In the genomic region with DNA sequence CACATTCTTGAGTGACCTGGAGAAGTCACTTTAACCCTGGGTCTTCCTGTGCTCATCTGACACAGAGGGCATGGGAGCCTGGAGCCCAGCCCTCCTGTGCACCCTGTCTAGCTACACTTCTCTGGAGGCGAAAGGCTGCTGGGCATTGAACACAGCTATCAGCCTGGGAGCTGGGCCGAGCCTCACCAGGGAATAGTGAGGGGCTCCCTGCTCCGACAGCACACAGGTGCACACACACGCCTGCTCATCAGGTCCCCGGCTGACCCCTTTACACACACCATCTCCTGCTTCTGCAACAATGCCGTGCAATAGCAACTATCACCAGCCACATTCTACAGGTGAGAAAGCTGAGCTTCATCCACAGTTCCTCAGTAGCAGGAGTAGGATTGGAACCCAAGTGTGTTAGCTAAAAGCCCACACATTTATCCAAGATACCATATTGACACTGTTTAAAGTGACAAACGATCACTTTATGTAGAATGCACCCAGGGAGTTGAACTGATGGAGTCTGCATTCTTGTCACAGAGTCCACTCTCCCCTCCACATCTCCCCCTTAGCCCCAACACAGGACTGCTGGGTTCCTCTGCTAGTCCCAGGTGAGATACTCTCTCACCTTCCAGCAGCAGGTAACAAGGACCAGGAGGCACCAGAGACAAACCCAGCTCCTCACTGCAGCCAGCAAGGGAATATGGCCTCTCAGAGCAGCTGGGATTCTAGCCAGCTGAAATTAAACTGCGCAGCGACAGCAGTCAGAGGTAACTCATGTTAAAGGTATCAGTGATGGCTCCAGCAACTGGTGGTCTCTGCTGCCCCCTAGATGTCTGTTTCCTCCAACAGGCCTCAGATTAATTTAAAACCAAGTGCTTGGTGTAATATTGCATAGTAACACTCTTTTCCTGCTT, we compare ENCODE assay signal across 2 cellular contexts.
TF ChIP-seq lines count a peak whose summit lies in the region.

No MANE protein-coding gene starts in this region.

TF ChIP-seq in HCT116, 20 proteins besides CTCF, POLR2A, EP300 and RAD21:
- TF ChIP-seq ZNF274 (IDR thresholded peaks at IDR 0.05; ENCODE audit: low read depth, low read length), result no peak
- no peak for TF ChIP-seq ZBTB33 (IDR thresholded peaks at IDR 0.05; ENCODE audit: extremely low read depth, insufficient replicate concordance, low read length)
- TF ChIP-seq JUND (IDR thresholded peaks at IDR 0.05), result no peak
- TF ChIP-seq CBX3 (IDR thresholded peaks at IDR 0.05; ENCODE audit: low read depth), result no peak
- TF ChIP-seq, protein P1, sequence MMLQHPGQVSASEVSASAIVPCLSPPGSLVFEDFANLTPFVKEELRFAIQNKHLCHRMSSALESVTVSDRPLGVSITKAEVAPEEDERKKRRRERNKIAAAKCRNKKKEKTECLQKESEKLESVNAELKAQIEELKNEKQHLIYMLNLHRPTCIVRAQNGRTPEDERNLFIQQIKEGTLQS (IDR thresholded peaks at IDR 0.05), result no peak
- TF ChIP-seq POLR2AphosphoS5 (IDR thresholded peaks at IDR 0.05; ENCODE audit: low read depth, low read length), result no peak
- TF ChIP-seq YY1 (IDR thresholded peaks at IDR 0.05; ENCODE audit: extremely low read depth, insufficient replicate concordance, low read depth, low read length), result no peak
- TF ChIP-seq EZH2 (IDR thresholded peaks at IDR 0.05), result no peak
- TF ChIP-seq, protein P2, sequence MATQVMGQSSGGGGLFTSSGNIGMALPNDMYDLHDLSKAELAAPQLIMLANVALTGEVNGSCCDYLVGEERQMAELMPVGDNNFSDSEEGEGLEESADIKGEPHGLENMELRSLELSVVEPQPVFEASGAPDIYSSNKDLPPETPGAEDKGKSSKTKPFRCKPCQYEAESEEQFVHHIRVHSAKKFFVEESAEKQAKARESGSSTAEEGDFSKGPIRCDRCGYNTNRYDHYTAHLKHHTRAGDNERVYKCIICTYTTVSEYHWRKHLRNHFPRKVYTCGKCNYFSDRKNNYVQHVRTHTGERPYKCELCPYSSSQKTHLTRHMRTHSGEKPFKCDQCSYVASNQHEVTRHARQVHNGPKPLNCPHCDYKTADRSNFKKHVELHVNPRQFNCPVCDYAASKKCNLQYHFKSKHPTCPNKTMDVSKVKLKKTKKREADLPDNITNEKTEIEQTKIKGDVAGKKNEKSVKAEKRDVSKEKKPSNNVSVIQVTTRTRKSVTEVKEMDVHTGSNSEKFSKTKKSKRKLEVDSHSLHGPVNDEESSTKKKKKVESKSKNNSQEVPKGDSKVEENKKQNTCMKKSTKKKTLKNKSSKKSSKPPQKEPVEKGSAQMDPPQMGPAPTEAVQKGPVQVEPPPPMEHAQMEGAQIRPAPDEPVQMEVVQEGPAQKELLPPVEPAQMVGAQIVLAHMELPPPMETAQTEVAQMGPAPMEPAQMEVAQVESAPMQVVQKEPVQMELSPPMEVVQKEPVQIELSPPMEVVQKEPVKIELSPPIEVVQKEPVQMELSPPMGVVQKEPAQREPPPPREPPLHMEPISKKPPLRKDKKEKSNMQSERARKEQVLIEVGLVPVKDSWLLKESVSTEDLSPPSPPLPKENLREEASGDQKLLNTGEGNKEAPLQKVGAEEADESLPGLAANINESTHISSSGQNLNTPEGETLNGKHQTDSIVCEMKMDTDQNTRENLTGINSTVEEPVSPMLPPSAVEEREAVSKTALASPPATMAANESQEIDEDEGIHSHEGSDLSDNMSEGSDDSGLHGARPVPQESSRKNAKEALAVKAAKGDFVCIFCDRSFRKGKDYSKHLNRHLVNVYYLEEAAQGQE (IDR thresholded peaks at IDR 0.05; ENCODE audit: low read depth), result no peak
- no peak for TF ChIP-seq TCF7L2 (IDR thresholded peaks at IDR 0.05; ENCODE audit: borderline replicate concordance, extremely low read depth, insufficient read depth, insufficient read length)
- no peak for TF ChIP-seq EGR1 (IDR thresholded peaks at IDR 0.05; ENCODE audit: low read depth)
- no peak for TF ChIP-seq SIN3A (IDR thresholded peaks at IDR 0.05; ENCODE audit: low read depth)
- no peak for TF ChIP-seq FOSL1 (IDR thresholded peaks at IDR 0.05; ENCODE audit: low read depth)
- no peak for TF ChIP-seq ZFX (IDR thresholded peaks at IDR 0.05)
- no peak for TF ChIP-seq SRF (IDR thresholded peaks at IDR 0.05; ENCODE audit: low read depth)
- TF ChIP-seq ELF1 (IDR thresholded peaks at IDR 0.05; ENCODE audit: borderline replicate concordance, low read depth), result no peak

TF ChIP-seq in endothelial cell of umbilical vein, 7 proteins besides CTCF, POLR2A, EP300 and RAD21:
- TF ChIP-seq MYC (IDR thresholded peaks at IDR 0.05; ENCODE audit: low read depth, low read length) (no peak), FOS (IDR thresholded peaks at IDR 0.05; ENCODE audit: borderline replicate concordance, insufficient read depth, low read length) (no peak), JUN (IDR thresholded peaks at IDR 0.05; ENCODE audit: borderline replicate concordance, insufficient read depth, insufficient read length, low read depth) (no peak), POLR2AphosphoS5 (IDR thresholded peaks at IDR 0.05; ENCODE audit: insufficient read depth, low read depth, low read length) (no peak), GATA2 (IDR thresholded peaks at IDR 0.05; ENCODE audit: insufficient read depth, insufficient read length, low read depth, low read length) (no peak), EZH2 (IDR thresholded peaks at IDR 0.05; ENCODE audit: borderline replicate concordance, low read depth, low read length, severe bottlenecking) (no peak)
- TF ChIP-seq, protein P3, sequence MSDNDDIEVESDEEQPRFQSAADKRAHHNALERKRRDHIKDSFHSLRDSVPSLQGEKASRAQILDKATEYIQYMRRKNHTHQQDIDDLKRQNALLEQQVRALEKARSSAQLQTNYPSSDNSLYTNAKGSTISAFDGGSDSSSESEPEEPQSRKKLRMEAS (IDR thresholded peaks at IDR 0.05; ENCODE audit: insufficient read depth, insufficient read length), result no peak
